8 cellular contexts compared by ENCODE assay signal in genomic region chr20:8131598-8132014, GRCh38. TPM values are rescaled to one million over a fixed set of nuclear protein-coding genes. Genes with fewer than 3 reads are reported as not detected.
DNase-seq lines count a peak whose midpoint lies in the region; ATAC-seq, FAIRE-seq and TF ChIP-seq lines count a peak whose summit lies in the region.

No MANE protein-coding gene starts in this region.

- TF ChIP-seq CTCF in epithelial cell of esophagus (IDR thresholded peaks at IDR 0.05; ENCODE audit: insufficient read depth, low read depth, low read length, missing control alignments) (no peak), neural progenitor cell (IDR thresholded peaks at IDR 0.05) (no peak)

- peak overlapping the region; percentile 86 for H3K27ac Mint-ChIP-seq in neural progenitor cell

- H3K4me3 ChIP-seq in H7 (ENCODE audit: insufficient read depth, low read depth, low read length) (peak overlapping the region; percentile 60), NT2/D1 (ENCODE audit: insufficient read length, low read depth) (peak overlapping the region; percentile 28), epithelial cell of esophagus (ENCODE audit: low read length) (peak overlapping the region; percentile 7), neural progenitor cell (peak overlapping the region; percentile 73)

- H3F3A ChIP-seq in neural progenitor cell (ENCODE audit: low read depth) = no peaks in the 10 kb centered on the region

- H3K4me1 Mint-ChIP-seq in neural progenitor cell = peaks cover 24% of the 10 kb centered on the region

- peak overlapping the region; percentile 87 for H3K4me3 Mint-ChIP-seq in neural progenitor cell

- H3K9ac ChIP-seq in NT2/D1 (ENCODE audit: insufficient read length, low read depth) (peak overlapping the region; percentile 61), neural progenitor cell (no peak overlapping the region)

- ATAC-seq in HG03108 (IDR thresholded peaks at IDR 0.05; ENCODE audit: unreplicated experiment) (no peak), HG02610 (IDR thresholded peaks at IDR 0.05; ENCODE audit: unreplicated experiment) (no peak)

- no peaks in the 10 kb centered on the region for H3K79me2 ChIP-seq in neural progenitor cell (ENCODE audit: low read depth)

- H3K27me3 Mint-ChIP-seq in neural progenitor cell (ENCODE audit: insufficient read depth, low read depth) = peaks cover 5% of the 10 kb centered on the region

- H3K4me1 ChIP-seq in NT2/D1 (ENCODE audit: insufficient read depth, insufficient read length) = no peaks in the 10 kb centered on the region
- no peaks in the 10 kb centered on the region for H3K4me1 ChIP-seq in neural progenitor cell

- no peak for FAIRE-seq in GM19239 (lab: Jason Lieb, UNC)

- H3K27me3 ChIP-seq in H7 (ENCODE audit: control insufficient read depth, insufficient read depth, low read length) = peaks cover 29% of the 10 kb centered on the region
- H3K27me3 ChIP-seq in NT2/D1 (ENCODE audit: insufficient read depth, insufficient read length) = peaks cover 8% of the 10 kb centered on the region
- peaks cover 43% of the 10 kb centered on the region for H3K27me3 ChIP-seq in neural progenitor cell

- no peak overlapping the region for H3K27ac ChIP-seq in neural progenitor cell

- no peaks in the 10 kb centered on the region for H3K36me3 Mint-ChIP-seq in neural progenitor cell

- no peaks in the 10 kb centered on the region for H3K9me3 ChIP-seq in NT2/D1 (ENCODE audit: insufficient read depth, low read length)
- no peaks in the 10 kb centered on the region for H3K9me3 ChIP-seq in neural progenitor cell (ENCODE audit: low read depth)

- peak; percentile 60 for DNase-seq in EL
- no peak for DNase-seq in H7
- DNase-seq in NT2/D1 (ENCODE audit: low read depth, low spot score) = no peak
- DNase-seq in epithelial cell of esophagus (ENCODE audit: low read depth) = no peak
- no peak for DNase-seq in neural progenitor cell (ENCODE audit: low spot score)
- DNase-seq in GM19239 (ENCODE audit: insufficient read length, low spot score) = no peak

- no peaks in the 10 kb centered on the region for H3K36me3 ChIP-seq in H7 (replicated peaks; ENCODE audit: control insufficient read depth, insufficient read depth, low read length)
- no peaks in the 10 kb centered on the region for H3K36me3 ChIP-seq in NT2/D1 (ENCODE audit: insufficient read depth, insufficient read length, low read length)
- no peaks in the 10 kb centered on the region for H3K36me3 ChIP-seq in neural progenitor cell

- peaks cover 2% of the 10 kb centered on the region for H3K9me3 Mint-ChIP-seq in neural progenitor cell

- H2AFZ ChIP-seq in neural progenitor cell (replicated peaks) = peak overlapping the region; percentile 99

- no peaks in the 10 kb centered on the region for H4K20me1 ChIP-seq in neural progenitor cell (ENCODE audit: low read depth)

- H3K4me2 ChIP-seq in neural progenitor cell = peak overlapping the region; percentile 86

RNA-seq across cellular contexts. Expression of gene PLCB1, which starts 0.5 kb away (rescaled TPM):
- 5.8 and 13.3 TPM in 2 replicates for total RNA-seq in H7 (2014; rRNA removed; shearing (Covaris generic))
- 24.7 and 30.2 TPM in 2 replicates for total RNA-seq in neural progenitor cell (ENCODE audit: low replicate concordance)

Comparison
In these comparisons a context has a peak if more than half of its experiments do, and no peak if none do; other contexts are left out.
1. H3K4me3 ChIP-seq: peak in every context shown above with its lines; median percentile 73 in neural progenitor cell; 60 in H7; 28 in NT2/D1; 7 in epithelial cell of esophagus.